2 cellular contexts compared by ENCODE assay signal in the genomic region with DNA sequence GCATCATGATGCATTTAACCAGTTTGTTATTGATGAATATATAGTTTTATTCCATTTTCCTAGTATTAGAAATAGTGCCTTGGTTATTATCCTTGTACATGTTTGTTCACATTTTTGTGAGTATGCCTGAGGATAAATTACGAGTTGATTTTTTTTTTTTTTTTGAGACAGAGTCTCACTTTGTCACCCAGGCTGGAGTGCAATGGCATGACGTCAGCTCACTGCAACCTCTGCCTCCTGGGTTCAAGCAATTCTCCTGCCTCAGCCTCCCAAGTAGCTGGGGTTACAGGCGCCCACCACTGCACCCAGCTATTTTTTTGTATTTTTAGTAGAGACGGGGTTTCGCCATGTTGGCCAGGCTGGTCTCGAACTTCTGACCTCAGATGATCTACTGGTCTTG. TPM values are rescaled to one million over a fixed set of nuclear protein-coding genes. Genes with fewer than 3 reads are reported as not detected.
"Had no signal": no experiment of that assay in that cellular context is flagged by ENCODE, and none has a peak within 500 bp of the region (broad histone marks: within the 10 kb centered on the region; RNA-seq: fewer than 3 reads in every experiment).

No MANE protein-coding gene starts in this region.

RNA-seq across cellular contexts. Expression of a gene that starts 4.7 kb away (rescaled TPM):
- total RNA-seq: HT-29 had no signal
- polyA plus RNA-seq: IgD-negative memory B cell had no signal
